Comparison of ENCODE assay signal across 1 cellular context in the genomic region with DNA sequence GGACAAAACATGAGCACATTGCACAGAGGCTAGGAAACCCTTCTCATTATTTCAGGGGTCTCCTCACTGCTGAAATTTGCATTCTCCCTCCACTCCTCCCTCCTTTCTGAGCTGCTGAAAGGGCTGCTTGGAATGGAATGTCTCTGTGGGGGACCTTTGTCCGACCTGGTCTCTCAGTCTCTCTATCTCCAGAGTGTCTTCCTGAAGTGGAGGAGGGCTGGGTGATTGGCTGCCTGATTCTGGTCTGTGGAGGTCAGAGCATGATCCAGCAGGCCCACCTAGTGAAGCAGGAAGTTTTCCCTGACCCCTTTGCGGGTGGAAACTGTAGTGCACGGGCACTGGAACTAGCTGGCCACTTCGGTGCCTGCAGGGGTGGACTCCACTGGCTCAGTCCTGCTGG.
TF ChIP-seq lines count a peak whose summit lies in the region.

No MANE protein-coding gene starts in this region.

TF ChIP-seq in H1, 55 proteins besides CTCF, POLR2A, EP300 and RAD21:
- TF ChIP-seq TEAD4 (IDR thresholded peaks at IDR 0.05; ENCODE audit: low read depth, low read length): peak; percentile 49; the same call in 1 of the 2 replicates
- no peak for TF ChIP-seq BACH1 (IDR thresholded peaks at IDR 0.05; ENCODE audit: low read length)
